19 cellular contexts compared by ENCODE assay signal in the genomic region with DNA sequence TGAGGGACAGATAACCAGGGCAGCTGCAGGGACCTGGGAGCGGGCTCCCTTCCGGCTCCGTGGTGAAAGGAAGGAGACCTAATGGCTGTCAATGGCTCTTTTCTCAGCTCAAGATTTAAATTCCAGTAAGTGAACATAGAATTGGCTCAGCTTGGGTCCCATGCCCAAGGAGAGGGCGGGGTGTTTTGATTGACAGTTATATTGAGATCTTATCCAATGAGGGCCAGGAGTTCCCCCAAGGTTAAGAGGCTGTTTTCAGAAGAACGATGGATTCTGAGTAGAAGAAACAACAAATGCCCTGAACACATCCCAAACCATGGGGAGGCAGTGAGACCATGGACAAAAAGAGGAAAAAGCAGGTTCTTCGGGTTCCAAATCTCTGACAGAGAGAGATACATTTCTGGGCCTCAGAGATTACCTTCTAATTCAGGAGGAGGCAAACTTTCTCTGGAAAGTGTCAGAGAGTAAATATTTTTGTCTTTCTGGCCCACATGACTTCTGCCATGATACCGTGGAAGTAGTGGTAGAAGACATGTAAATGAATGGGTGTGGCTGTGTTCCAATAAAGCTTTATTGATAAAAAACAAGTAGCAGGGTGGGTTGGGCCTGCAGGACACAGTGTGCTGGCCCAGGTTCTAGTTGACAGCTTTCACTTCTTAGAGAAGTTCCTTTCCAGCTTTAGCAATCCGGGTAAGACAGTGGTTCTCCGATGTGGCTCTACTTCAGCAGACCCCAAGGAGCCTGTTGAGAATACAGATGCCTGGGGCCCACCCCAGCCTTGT.
DNase-seq lines count a peak whose midpoint lies in the region; ATAC-seq, FAIRE-seq and TF ChIP-seq lines count a peak whose summit lies in the region.
"Had no signal": no experiment of that assay in that cellular context is flagged by ENCODE, and none has a peak within 500 bp of the region (broad histone marks: within the 10 kb centered on the region; RNA-seq: fewer than 3 reads in every experiment).

No MANE protein-coding gene starts in this region.

- TF ChIP-seq CTCF in A549 (IDR thresholded peaks at IDR 0.05) (no peak), HFFc6 (IDR thresholded peaks at IDR 0.05) (no peak), K562 (IDR thresholded peaks at IDR 0.05 in 2 of 3, conservative IDR thresholded peaks at IDR 0.05 in 1 of 3; ENCODE audit: insufficient read depth in 2 of 3, low read depth in 1 of 3, low read length in 3 of 3) (no peak), neural progenitor cell (IDR thresholded peaks at IDR 0.05) (no peak), coronary artery (IDR thresholded peaks at IDR 0.05) (no peak)

- H3K27me3 ChIP-seq in K562 (ENCODE audit: control insufficient read depth in 2 of 2, insufficient read depth in 2 of 2, low read length in 2 of 2) = peaks cover 9 to 39% of the 10 kb centered on the region in 2 experiments; a peak in 4 of 5 replicates
- no peaks in the 10 kb centered on the region for H3K27me3 ChIP-seq in neural progenitor cell
- H3K27me3 ChIP-seq in MG63 = no peaks in the 10 kb centered on the region

- H3K36me3 ChIP-seq in K562 (ENCODE audit: control insufficient read depth, insufficient read depth, low read length) = no peaks in the 10 kb centered on the region
- H3K36me3 ChIP-seq in neural progenitor cell = no peaks in the 10 kb centered on the region
- peaks cover 45% of the 10 kb centered on the region for H3K36me3 ChIP-seq in MG63

- peak overlapping the region; percentile 94 to 96; a peak in 5 of 6 replicates for H3K27ac ChIP-seq in A549
- H3K27ac ChIP-seq in K562 (ENCODE audit: extremely low read depth, low read depth, low read length) = no peak overlapping the region
- no peak overlapping the region for H3K27ac ChIP-seq in neural progenitor cell
- no peak overlapping the region for H3K27ac ChIP-seq in coronary artery
- H3K27ac ChIP-seq: GM23248, HL-60 had no signal

- H3K9me3 ChIP-seq in A549 (peaks cover 32% of the 10 kb centered on the region), K562 (replicated peaks; ENCODE audit: control insufficient read depth, insufficient read depth, low read depth, low read length) (no peaks in the 10 kb centered on the region), neural progenitor cell (ENCODE audit: low read depth) (no peaks in the 10 kb centered on the region), MG63 (no peaks in the 10 kb centered on the region)

- no peak overlapping the region for H3K4me3 ChIP-seq in A549
- H3K4me3 ChIP-seq in K562 = no peak overlapping the region
- H3K4me3 ChIP-seq in neural progenitor cell = no peak overlapping the region
- no peak overlapping the region for H3K4me3 ChIP-seq in coronary artery
- no peak overlapping the region for H3K4me3 ChIP-seq in MG63
- H3K4me3 ChIP-seq: GM23248 had no signal

- no peak for FAIRE-seq in A549 (lab: Jason Lieb, UNC)
- FAIRE-seq in K562 (lab: Jason Lieb, UNC) = no peak
- FAIRE-seq: GM18507, H54 had no signal

- no peak overlapping the region for H3K9ac ChIP-seq in K562 (ENCODE audit: insufficient read depth in 1 of 2, low read depth in 2 of 2, low read length in 2 of 2)
- H3K9ac ChIP-seq in neural progenitor cell = no peak overlapping the region
- H3K9ac ChIP-seq: GM23248 had no signal

- H3K27ac Mint-ChIP-seq in HFFc6 (peak overlapping the region; percentile 80; the same call in 1 of the 2 replicates), neural progenitor cell (peak overlapping the region; percentile 48)
- H3K27ac Mint-ChIP-seq: B cell; CD4-positive, alpha-beta T cell; IgD-negative memory B cell had no signal

- CTCF ChIA-PET in A549 (lab: Yijun Ruan, JAX) (no interaction called here), K562 (lab: Yijun Ruan, JAX; ENCODE audit: low intra/inter-chr PET ratio) (no interaction called here)

- POLR2A ChIA-PET in A549 (lab: Yijun Ruan, JAX) = no interaction called here
- POLR2A ChIA-PET in K562 (lab: Yijun Ruan, JAX) = interaction anchor here (0.5 to 1.0 kb wide), 2 partner anchors 16 to 31 kb away, joined by 3 to 4 read pairs; no protein-coding TSS in a partner anchor

- DNase-seq in A549 (ENCODE audit: low read depth in 1 of 2, low spot score in 1 of 2) (no peak), HFFc6 (no peak), K562 (ENCODE audit: extremely low read depth in 1 of 4, low spot score in 3 of 4) (no peak), neural progenitor cell (ENCODE audit: low spot score) (no peak), coronary artery (ENCODE audit: low spot score) (no peak), epidermal melanocyte (ENCODE audit: insufficient read length, low spot score) (no peak), MG63 (no peak)
- DNase-seq: C1 segment of cervical spinal cord; Calu3; CD4-positive, alpha-beta T cell; DMS 273 treated with DMSO at 0.1 percent for 48 hours; GM23248 had no signal

- no peaks in the 10 kb centered on the region for H4K20me1 ChIP-seq in K562 (replicated peaks; ENCODE audit: control insufficient read depth, insufficient read depth, low read length)
- no peaks in the 10 kb centered on the region for H4K20me1 ChIP-seq in neural progenitor cell (ENCODE audit: low read depth)

- no peak for TF ChIP-seq EP300 in A549 (IDR thresholded peaks at IDR 0.05)
- TF ChIP-seq EP300 in K562 (IDR thresholded peaks at IDR 0.05; ENCODE audit: low read length) = no peak

- H3K4me1 Mint-ChIP-seq in HFFc6 (ENCODE audit: low read depth) (peaks cover 72% of the 10 kb centered on the region), neural progenitor cell (peaks cover 45% of the 10 kb centered on the region)

- 82% methylated on average over 9 of the region's 9 CpGs for WGBS in A549 (ENCODE audit: missing lambda C conversion rate)
- WGBS in K562 (ENCODE audit: insufficient coverage, low coverage, missing lambda C conversion rate) = 6% methylated on average over 9 of the region's 9 CpGs

- no peak for TF ChIP-seq RAD21 in A549 (conservative IDR thresholded peaks at IDR 0.05 in 1 of 2, IDR thresholded peaks at IDR 0.05 in 1 of 2)
- TF ChIP-seq RAD21 in K562 (CRISPR knock-in tag; conservative IDR thresholded peaks at IDR 0.05 in 1 of 2, IDR thresholded peaks at IDR 0.05 in 1 of 2) = no peak

- no peaks in the 10 kb centered on the region for H3K27me3 Mint-ChIP-seq in HFFc6 (ENCODE audit: insufficient read depth)
- peaks cover 8% of the 10 kb centered on the region for H3K27me3 Mint-ChIP-seq in neural progenitor cell (ENCODE audit: insufficient read depth, low read depth)

- H3K79me2 ChIP-seq in K562 (ENCODE audit: control insufficient read depth, insufficient read depth, low read length) (no peaks in the 10 kb centered on the region), neural progenitor cell (ENCODE audit: low read depth) (no peaks in the 10 kb centered on the region)

- no TSS peak for BruUV-seq in K562 (replicated peaks; lab: Mats Ljungman, UMichigan)

- H3K4me3 Mint-ChIP-seq in HFFc6 = no peak overlapping the region
- no peak overlapping the region for H3K4me3 Mint-ChIP-seq in neural progenitor cell
- H3K4me3 Mint-ChIP-seq: B cell; CD4-positive, alpha-beta T cell; IgD-negative memory B cell had no signal

- TF ChIP-seq POLR2A in A549 (IDR thresholded peaks at IDR 0.05; ENCODE audit: low read length) (no peak), K562 (conservative IDR thresholded peaks at IDR 0.05) (no peak)

- intact Hi-C loops in K562 (cut with micrococcal nuclease) = no loop called here

- ATAC-seq in A549 (no peak), K562 (no peak), HG02571 (IDR thresholded peaks at IDR 0.05; ENCODE audit: unreplicated experiment) (no peak)
- ATAC-seq: HCT116 had no signal

- H2AFZ ChIP-seq in K562 (ENCODE audit: low read depth, low read length) = no peak overlapping the region
- H2AFZ ChIP-seq in neural progenitor cell (replicated peaks) = no peak overlapping the region
- H2AFZ ChIP-seq: GM23248 had no signal

- in situ Hi-C loops in K562 (cut with MboI) = no loop called here

- no peaks in the 10 kb centered on the region for H3K9me1 ChIP-seq in K562 (ENCODE audit: control insufficient read depth, insufficient read depth, low read length)

- H3F3A ChIP-seq in neural progenitor cell (ENCODE audit: low read depth) = no peaks in the 10 kb centered on the region

- H3K9me3 Mint-ChIP-seq in HFFc6 = no peaks in the 10 kb centered on the region
- H3K9me3 Mint-ChIP-seq in neural progenitor cell = no peaks in the 10 kb centered on the region
- H3K9me3 Mint-ChIP-seq: CD4-positive, alpha-beta T cell had no signal

- peaks cover 24% of the 10 kb centered on the region for H3K4me1 ChIP-seq in A549
- H3K4me1 ChIP-seq in K562 (replicated peaks in 1 of 2; ENCODE audit: control insufficient read depth in 2 of 2, insufficient read depth in 2 of 2, low read length in 2 of 2) = peaks cover 8 to 15% of the 10 kb centered on the region in 2 experiments; a peak in 3 of 5 replicates
- H3K4me1 ChIP-seq in neural progenitor cell = no peaks in the 10 kb centered on the region

- H3K36me3 Mint-ChIP-seq in HFFc6 (ENCODE audit: low read depth) (peaks cover 5% of the 10 kb centered on the region; the same call in 1 of the 2 replicates), neural progenitor cell (no peaks in the 10 kb centered on the region)

- H3K4me2 ChIP-seq in A549 (no peak overlapping the region), K562 (ENCODE audit: insufficient read depth, low read length) (no peak overlapping the region), neural progenitor cell (no peak overlapping the region)

TF ChIP-seq in A549, 52 proteins besides CTCF, POLR2A, EP300 and RAD21 (continues in another document):
- TF ChIP-seq HOXB5 (CRISPR knock-in tag; IDR thresholded peaks at IDR 0.05) (no peak), NR3C1 (IDR thresholded peaks at IDR 0.05) (no peak), CBX2 (IDR thresholded peaks at IDR 0.05; ENCODE audit: borderline replicate concordance, low read depth) (no peak), NFE2L2 (conservative IDR thresholded peaks at IDR 0.05; ENCODE audit: low read length) (no peak)

Comparison
In these comparisons a context has a peak if more than half of its experiments do, and no peak if none do; other contexts are left out.
1. H3K27ac ChIP-seq: peak in A549 (2 of 2); none in K562 (single experiment), neural progenitor cell (single experiment) and coronary artery (0 of 2).